Comparison of ENCODE assay signal across 14 cellular contexts in genomic region chr2:171394164-171394725, GRCh38.
"Had no signal": no experiment of that assay in that cellular context is flagged by ENCODE, and none has a peak within 500 bp of the region (broad histone marks: within the 10 kb centered on the region; RNA-seq: fewer than 3 reads in every experiment).

No MANE protein-coding gene starts in this region.

- H3K4me3 ChIP-seq: hepatocyte, left lung, neural progenitor cell, sigmoid colon had no signal

- H3K9me3 Mint-ChIP-seq: activated CD4-positive, alpha-beta memory T cell treated with anti-CD3 and anti-CD28 coated beads for 36 hours had no signal

- H3K4me1 ChIP-seq: left lung, neural progenitor cell, parathyroid adenoma had no signal

- H3K9me3 ChIP-seq: left lung, sigmoid colon had no signal

- DNase-seq: activated CD4-positive, alpha-beta memory T cell treated with anti-CD3 and anti-CD28 coated beads for 36 hours; activated CD4-positive, alpha-beta T cell treated with anti-CD3 and anti-CD28 coated beads for 36 hours; activated effector memory CD4-positive, alpha-beta T cell treated with Interleukin-2 at 50 U/mL for 16 hours; activated naive CD4-positive, alpha-beta T cell treated with anti-CD3 and anti-CD28 coated beads, Interleukin-2, amount 50 U/mL, for 16 hours; activated T-cell treated with anti-CD3 and anti-CD28 coated beads, Interleukin-2, amount 50 U/mL, for 4 hours; left lung; mammary epithelial cell; sigmoid colon; stimulated activated CD4-positive, alpha-beta T cell treated with anti-CD3 and anti-CD28 coated beads, Interleukin-2, amount 100 ng/mL, for 24 hours; WERI-Rb-1 had no signal

- H3K36me3 Mint-ChIP-seq: neural progenitor cell had no signal

- ATAC-seq: activated CD4-positive, alpha-beta T cell treated with anti-CD3 and anti-CD28 coated beads for 36 hours; activated T-cell treated with anti-CD3 and anti-CD28 coated beads, Interleukin-2, amount 50 U/mL, for 4 hours; esophagus mucosa; left lung had no signal

- H3K9ac ChIP-seq: neural progenitor cell, parathyroid adenoma had no signal

- H3K27me3 Mint-ChIP-seq: activated CD4-positive, alpha-beta memory T cell treated with anti-CD3 and anti-CD28 coated beads for 36 hours; activated CD4-positive, alpha-beta T cell treated with anti-CD3 and anti-CD28 coated beads for 36 hours had no signal

- H2AFZ ChIP-seq: hepatocyte, neural progenitor cell, parathyroid adenoma had no signal

- H3K79me2 ChIP-seq: hepatocyte, parathyroid adenoma had no signal

- H3K4me2 ChIP-seq: hepatocyte, neural progenitor cell had no signal

- H3K4me3 Mint-ChIP-seq: activated CD4-positive, alpha-beta memory T cell treated with anti-CD3 and anti-CD28 coated beads for 36 hours; activated CD4-positive, alpha-beta T cell treated with anti-CD3 and anti-CD28 coated beads for 36 hours; activated T-cell treated with anti-CD3 and anti-CD28 coated beads, Interleukin-2, amount 50 U/mL, for 4 hours; neural progenitor cell had no signal

- H3K4me1 Mint-ChIP-seq: neural progenitor cell had no signal

- H3K36me3 ChIP-seq: left lung, neural progenitor cell, sigmoid colon, WERI-Rb-1 had no signal

- H3K27ac ChIP-seq: hepatocyte, left lung, neural progenitor cell, parathyroid adenoma, sigmoid colon, WERI-Rb-1 had no signal

- H3K27ac Mint-ChIP-seq: activated CD4-positive, alpha-beta memory T cell treated with anti-CD3 and anti-CD28 coated beads for 36 hours; activated CD4-positive, alpha-beta T cell treated with anti-CD3 and anti-CD28 coated beads for 36 hours; neural progenitor cell had no signal

- H3K27me3 ChIP-seq: hepatocyte, left lung, neural progenitor cell, sigmoid colon had no signal
